In genomic region chr10:58267713-58268453, GRCh38 we compare ENCODE assay signal across 8 cellular contexts. TPM values are rescaled to one million over a fixed set of nuclear protein-coding genes. Genes with fewer than 3 reads are reported as not detected.
DNase-seq lines count a peak whose midpoint lies in the region; ATAC-seq and TF ChIP-seq lines count a peak whose summit lies in the region.

Gene IPMK, minus strand, starts transcription at chr10:58267894. Its CDS starts 283 bp downstream, at chr10:58267611.

- peak within 1 kb of the TSS; percentile 81 for H2AFZ ChIP-seq in SU-DHL-6 (ENCODE audit: low read depth, low read length, severe bottlenecking)

- H3K9ac ChIP-seq in SU-DHL-6 (ENCODE audit: low read length) = peak within 1 kb of the TSS; percentile 66

- H3K27ac ChIP-seq in SU-DHL-6 (ENCODE audit: low read depth, low read length) = peak within 1 kb of the TSS; percentile 94

- H3F3A ChIP-seq in SU-DHL-6 (ENCODE audit: insufficient read depth) = peaks cover 22% of the 10 kb centered on the region

- no peaks in the 10 kb centered on the region for H3K9me3 Mint-ChIP-seq in type B pancreatic cell

- no peaks in the 10 kb centered on the region for H3K36me3 ChIP-seq in SU-DHL-6 (ENCODE audit: low read length)

- no peaks in the 10 kb centered on the region for H3K9me2 ChIP-seq in SU-DHL-6 (replicated peaks; ENCODE audit: insufficient read depth, low read length)

- H3K27me3 Mint-ChIP-seq in type B pancreatic cell = no peaks in the 10 kb centered on the region

- intact Hi-C loops in cardiac septum (cut with DNase I) (loop anchor here (2.0 kb wide), 1 partner anchor 67 kb away; the partner anchor contains the start of gene UBE2D1), posterior cingulate gyrus (cut with DNase I) (no loop called here)

- no peaks in the 10 kb centered on the region for H3K9me3 ChIP-seq in SU-DHL-6 (ENCODE audit: insufficient read depth, low read length)

- peak within 1 kb of the TSS; percentile 99 for H3K27ac Mint-ChIP-seq in type B pancreatic cell

- peak within 1 kb of the TSS; percentile 81 for H3K4me3 ChIP-seq in SU-DHL-6 (ENCODE audit: insufficient read depth, low read length, poor library complexity, severe bottlenecking)

- peak within 1 kb of the TSS; percentile 99 for H3K4me3 Mint-ChIP-seq in type B pancreatic cell

- DNase-seq in NCI-H1048 (lab: John Stamatoyannopoulos, UW) = peak; percentile 79
- peak; percentile 82 for DNase-seq in activated naive CD8-positive, alpha-beta T cell treated with anti-CD3 and anti-CD28 coated beads, Interleukin-2, amount 50 U/mL, for 16 hours (ENCODE audit: low read depth, low spot score)
- DNase-seq in cardiac septum (ENCODE audit: low spot score) = peak; percentile 97
- DNase-seq in posterior cingulate gyrus = peak; percentile 91 to 99 (median 92)
- DNase-seq in type B pancreatic cell (ENCODE audit: extremely low spot score, unreplicated experiment) = peak; percentile 92

- H4K20me1 ChIP-seq in SU-DHL-6 (ENCODE audit: low read depth, low read length) = peaks cover 20% of the 10 kb centered on the region; the same call in 1 of the 2 replicates

- peaks cover 30% of the 10 kb centered on the region for H3K4me1 Mint-ChIP-seq in type B pancreatic cell (ENCODE audit: unreplicated experiment)

- H3K36me3 Mint-ChIP-seq in type B pancreatic cell = peaks cover 5% of the 10 kb centered on the region

- H3K79me2 ChIP-seq in SU-DHL-6 (ENCODE audit: insufficient read depth, low read length) = peaks cover 82% of the 10 kb centered on the region

- peak; percentile 56 for ATAC-seq in HG02588 (IDR thresholded peaks at IDR 0.05; ENCODE audit: unreplicated experiment)

- TF ChIP-seq CTCF in SU-DHL-6 (IDR thresholded peaks at IDR 0.05; ENCODE audit: insufficient read depth, low read length, poor library complexity, severe bottlenecking) (no peak), type B pancreatic cell (conservative IDR thresholded peaks at IDR 0.05) (no peak)

- peak within 1 kb of the TSS; percentile 99 for H3K4me2 ChIP-seq in SU-DHL-6 (ENCODE audit: low read depth, low read length, poor library complexity, severe bottlenecking)

- TF ChIP-seq POLR2A in GM10847 (IDR thresholded peaks at IDR 0.05; ENCODE audit: extremely low read depth, insufficient read length) = peak; percentile 55

- H3K27me3 ChIP-seq in SU-DHL-6 (ENCODE audit: low read length) = no peaks in the 10 kb centered on the region

RNA-seq across cellular contexts. Expression of gene IPMK, which starts in this region (rescaled TPM):
- total RNA-seq in cardiac septum (3.0 TPM), type B pancreatic cell (ENCODE audit: low replicate concordance) (6.8 and 7.4 TPM in 2 replicates)

Comparison
In these comparisons a context has a peak if more than half of its experiments do, and no peak if none do; other contexts are left out.
1. Peak in every context shown above with its lines: DNase-seq, ATAC-seq, H3K4me3 ChIP-seq and H3K27ac ChIP-seq.